In the genomic region with DNA sequence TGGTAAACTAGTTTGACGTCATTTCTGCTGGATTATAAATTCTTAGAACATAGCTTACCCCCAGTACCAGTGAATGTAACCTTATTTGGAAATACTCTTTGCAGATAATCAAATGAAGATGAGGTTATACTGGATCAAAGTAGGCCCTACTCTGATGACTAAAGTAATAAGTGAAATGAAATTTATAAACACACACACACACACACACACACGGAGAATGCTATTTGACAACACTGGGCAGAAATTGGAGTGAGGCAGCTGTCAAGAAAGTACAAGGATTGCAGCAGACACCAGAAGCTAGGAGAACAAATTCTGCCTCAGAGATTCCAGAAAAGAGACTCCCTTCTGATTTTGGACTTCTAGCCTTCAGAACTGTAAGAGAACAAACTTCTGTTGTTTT, we compare ENCODE assay signal across 19 cellular contexts.
"Had no signal": no experiment of that assay in that cellular context is flagged by ENCODE, and none has a peak within 500 bp of the region (broad histone marks: within the 10 kb centered on the region; RNA-seq: fewer than 3 reads in every experiment).

No MANE protein-coding gene starts in this region.

- H3K4me3 ChIP-seq: cardiac muscle cell, mucosa of descending colon, prostate gland, right lobe of liver had no signal

- H3K4me1 Mint-ChIP-seq: activated naive CD8-positive, alpha-beta T cell treated with anti-CD3 and anti-CD28 coated beads, Interleukin-2, amount 10 ng/mL, durations not matched to agents 7 days and 5 days; natural killer cell had no signal

- H3K36me3 ChIP-seq: cardiac muscle cell, prostate gland, right lobe of liver had no signal

- H3K27me3 ChIP-seq: cardiac muscle cell, right lobe of liver had no signal

- H3K27ac Mint-ChIP-seq: activated CD8-positive, alpha-beta T cell treated with anti-CD3 and anti-CD28 coated beads for 36 hours; activated naive CD8-positive, alpha-beta T cell treated with anti-CD3 and anti-CD28 coated beads, Interleukin-2, amount 10 ng/mL, durations not matched to agents 7 days and 5 days; activated T-cell treated with anti-CD3 and anti-CD28 coated beads, Interleukin-2, amount 50 U/mL, for 72 hours; natural killer cell; T-helper 2 cell treated with Interferon-gamma antibody and Interleukin-4, amounts not matched to agents 5 μg/mL and 100 μg/mL, for 36 hours had no signal

- H3K27ac ChIP-seq: cardiac muscle cell, prostate gland, right lobe of liver had no signal

- H3K9me3 Mint-ChIP-seq: activated naive CD8-positive, alpha-beta T cell treated with anti-CD3 and anti-CD28 coated beads, Interleukin-2, amount 10 ng/mL, durations not matched to agents 7 days and 5 days; T-helper 2 cell treated with Interferon-gamma antibody and Interleukin-4, amounts not matched to agents 5 μg/mL and 100 μg/mL, for 36 hours had no signal

- ATAC-seq: activated CD8-positive, alpha-beta T cell treated with anti-CD3 and anti-CD28 coated beads for 36 hours; activated T-cell treated with anti-CD3 and anti-CD28 coated beads, Interleukin-2, amount 50 U/mL, for 72 hours; left colon; mucosa of descending colon; natural killer cell; right lobe of liver; stimulated activated naive CD8-positive, alpha-beta T cell treated with anti-CD3 and anti-CD28 coated beads, Interleukin-15, Interleukin-2, amounts not matched to agents 100 U/mL and 50 U/mL, for 24 hours had no signal

- DNase-seq: activated CD4-positive, CD25-positive, alpha-beta regulatory T cell treated with anti-CD3 and anti-CD28 coated beads, Interleukin-2, amount 50 U/mL, for 72 hours; activated CD8-positive, alpha-beta memory T cell treated with anti-CD3 and anti-CD28 coated beads, Interleukin-2, amount 50 U/mL, for 4 hours; activated CD8-positive, alpha-beta T cell treated with anti-CD3 and anti-CD28 coated beads for 36 hours; activated naive CD8-positive, alpha-beta T cell treated with anti-CD3 and anti-CD28 coated beads, Interleukin-2, amount 10 ng/mL, durations not matched to agents 7 days and 5 days; activated T-cell treated with anti-CD3 and anti-CD28 coated beads, Interleukin-2, amount 50 U/mL, for 72 hours; aorta; hypothalamus; left colon; mucosa of descending colon; natural killer cell; nucleus accumbens; right lobe of liver; stimulated activated CD4-positive, alpha-beta T cell treated with anti-CD3 and anti-CD28 coated beads, Interleukin-2, amount 100 ng/mL, for 48 hours; stimulated activated CD8-positive, alpha-beta memory T cell treated with anti-CD3 and anti-CD28 coated beads, Interleukin-4, amount 100 ng/mL, for 48 hours; stimulated activated naive CD8-positive, alpha-beta T cell treated with anti-CD3 and anti-CD28 coated beads, Interleukin-15, Interleukin-2, amounts not matched to agents 100 U/mL and 50 U/mL, for 24 hours; SW 1271 had no signal

- H3K36me3 Mint-ChIP-seq: activated naive CD8-positive, alpha-beta T cell treated with anti-CD3 and anti-CD28 coated beads, Interleukin-2, amount 10 ng/mL, durations not matched to agents 7 days and 5 days; natural killer cell had no signal

- H3K4me3 Mint-ChIP-seq: activated CD8-positive, alpha-beta T cell treated with anti-CD3 and anti-CD28 coated beads for 36 hours; activated naive CD8-positive, alpha-beta T cell treated with anti-CD3 and anti-CD28 coated beads, Interleukin-2, amount 10 ng/mL, durations not matched to agents 7 days and 5 days; activated T-cell treated with anti-CD3 and anti-CD28 coated beads, Interleukin-2, amount 50 U/mL, for 72 hours; natural killer cell; T-helper 2 cell treated with Interferon-gamma antibody and Interleukin-4, amounts not matched to agents 5 μg/mL and 100 μg/mL, for 36 hours had no signal

- H3K27me3 Mint-ChIP-seq: activated CD8-positive, alpha-beta T cell treated with anti-CD3 and anti-CD28 coated beads for 36 hours; activated naive CD8-positive, alpha-beta T cell treated with anti-CD3 and anti-CD28 coated beads, Interleukin-2, amount 10 ng/mL, durations not matched to agents 7 days and 5 days had no signal

- H3K9me3 ChIP-seq: mucosa of descending colon, prostate gland, right lobe of liver had no signal

- H3K4me1 ChIP-seq: prostate gland, right lobe of liver had no signal
